2 cellular contexts compared by ENCODE assay signal in genomic region chr7:157718303-157719007, GRCh38.
TF ChIP-seq lines count a peak whose summit lies in the region.

No MANE protein-coding gene starts in this region.

TF ChIP-seq in HCT116, 20 proteins besides CTCF, POLR2A, EP300 and RAD21:
- TF ChIP-seq YY1 (IDR thresholded peaks at IDR 0.05; ENCODE audit: extremely low read depth, insufficient replicate concordance, low read depth, low read length): no peak

TF ChIP-seq in H1, 55 proteins besides CTCF, POLR2A, EP300 and RAD21:
- no peak for TF ChIP-seq YY1 (IDR thresholded peaks at IDR 0.05; ENCODE audit: low read depth, low read length)
- TF ChIP-seq CHD1 (IDR thresholded peaks at IDR 0.05; ENCODE audit: low read depth, low read length): no peak
- TF ChIP-seq POU5F1 (IDR thresholded peaks at IDR 0.05; ENCODE audit: low read depth, low read length): no peak
- TF ChIP-seq SAP30 (IDR thresholded peaks at IDR 0.05; ENCODE audit: insufficient read depth, insufficient replicate concordance, low read length): no peak
- no peak for TF ChIP-seq MAX (IDR thresholded peaks at IDR 0.05)
- no peak for TF ChIP-seq KDM4A (IDR thresholded peaks at IDR 0.05; ENCODE audit: low read depth, low read length, severe bottlenecking)
- TF ChIP-seq TBP (IDR thresholded peaks at IDR 0.05; ENCODE audit: low read depth, low read length): no peak
- no peak for TF ChIP-seq MAFK (IDR thresholded peaks at IDR 0.05; ENCODE audit: low read depth, low read length)
- no peak for TF ChIP-seq E2F6 (IDR thresholded peaks at IDR 0.05)
- no peak for TF ChIP-seq EGR1 (IDR thresholded peaks at IDR 0.05; ENCODE audit: borderline replicate concordance, low read depth, low read length)
- TF ChIP-seq CTBP2 (IDR thresholded peaks at IDR 0.05; ENCODE audit: borderline replicate concordance, insufficient read depth, insufficient read length, low read length): no peak
- no peak for TF ChIP-seq GTF2F1 (IDR thresholded peaks at IDR 0.05; ENCODE audit: borderline replicate concordance, low read depth, low read length)
- no peak for TF ChIP-seq CBX5 (IDR thresholded peaks at IDR 0.05; ENCODE audit: low read depth, low read length)
- no peak for TF ChIP-seq HDAC6 (IDR thresholded peaks at IDR 0.05; ENCODE audit: low read depth, low read length)
